18 cellular contexts compared by ENCODE assay signal in genomic region chr12:112008918-112009317, GRCh38. TPM values are rescaled to one million over a fixed set of nuclear protein-coding genes. Genes with fewer than 3 reads are reported as not detected.
A peak's percentile ranks its signal among the peaks of the same experiment; 100 is the strongest.
DNase-seq lines count a peak whose midpoint lies in the region; ATAC-seq and TF ChIP-seq lines count a peak whose summit lies in the region.
"Had no signal": no experiment of that assay in that cellular context is flagged by ENCODE, and none has a peak within 500 bp of the region (broad histone marks: within the 10 kb centered on the region; RNA-seq: fewer than 3 reads in every experiment).

No MANE protein-coding gene starts in this region.

- no peaks in the 10 kb centered on the region for H3K9me3 Mint-ChIP-seq in activated CD8-positive, alpha-beta T cell treated with anti-CD3 and anti-CD28 coated beads for 36 hours
- no peaks in the 10 kb centered on the region for H3K9me3 Mint-ChIP-seq in activated CD8-positive, alpha-beta T cell treated with anti-CD3 and anti-CD28 coated beads, Interleukin-2, amount 10 ng/mL, durations not matched to agents 7 days and 5 days (ENCODE audit: insufficient read depth)
- H3K9me3 Mint-ChIP-seq in activated naive CD8-positive, alpha-beta T cell treated with anti-CD3 and anti-CD28 coated beads, Interleukin-2, amount 50 U/mL, for 24 hours = no peaks in the 10 kb centered on the region
- no peaks in the 10 kb centered on the region for H3K9me3 Mint-ChIP-seq in neural crest cell
- H3K9me3 Mint-ChIP-seq: HFFc6 had no signal

- no peak overlapping the region for H3K4me2 ChIP-seq in OCI-LY1 (ENCODE audit: low read length)

- no peak overlapping the region for H3K4me3 Mint-ChIP-seq in activated CD8-positive, alpha-beta T cell treated with anti-CD3 and anti-CD28 coated beads for 36 hours
- no peak overlapping the region for H3K4me3 Mint-ChIP-seq in activated CD8-positive, alpha-beta T cell treated with anti-CD3 and anti-CD28 coated beads, Interleukin-2, amount 10 ng/mL, durations not matched to agents 7 days and 5 days
- H3K4me3 Mint-ChIP-seq in activated naive CD8-positive, alpha-beta T cell treated with anti-CD3 and anti-CD28 coated beads, Interleukin-2, amount 50 U/mL, for 24 hours = no peak overlapping the region
- H3K4me3 Mint-ChIP-seq in neural crest cell = peak overlapping the region; percentile 67
- H3K4me3 Mint-ChIP-seq: HFFc6 had no signal

- H3K4me1 Mint-ChIP-seq in activated CD8-positive, alpha-beta T cell treated with anti-CD3 and anti-CD28 coated beads for 36 hours (ENCODE audit: low read depth) = peaks cover 33% of the 10 kb centered on the region
- peaks cover 33% of the 10 kb centered on the region for H3K4me1 Mint-ChIP-seq in activated CD8-positive, alpha-beta T cell treated with anti-CD3 and anti-CD28 coated beads, Interleukin-2, amount 10 ng/mL, durations not matched to agents 7 days and 5 days (ENCODE audit: low read depth)
- H3K4me1 Mint-ChIP-seq in activated naive CD8-positive, alpha-beta T cell treated with anti-CD3 and anti-CD28 coated beads, Interleukin-2, amount 50 U/mL, for 24 hours = peaks cover 45% of the 10 kb centered on the region
- H3K4me1 Mint-ChIP-seq in neural crest cell = peaks cover 27% of the 10 kb centered on the region

- peaks cover 15% of the 10 kb centered on the region for H3K79me2 ChIP-seq in OCI-LY1 (ENCODE audit: insufficient read depth, low read length)

- no peak overlapping the region for H2AFZ ChIP-seq in OCI-LY1 (ENCODE audit: low read length)

- peak overlapping the region; percentile 63 for H3K27ac Mint-ChIP-seq in activated CD8-positive, alpha-beta T cell treated with anti-CD3 and anti-CD28 coated beads for 36 hours
- H3K27ac Mint-ChIP-seq in activated CD8-positive, alpha-beta T cell treated with anti-CD3 and anti-CD28 coated beads, Interleukin-2, amount 10 ng/mL, durations not matched to agents 7 days and 5 days = no peak overlapping the region
- peak overlapping the region; percentile 41 for H3K27ac Mint-ChIP-seq in activated naive CD8-positive, alpha-beta T cell treated with anti-CD3 and anti-CD28 coated beads, Interleukin-2, amount 50 U/mL, for 24 hours
- no peak overlapping the region for H3K27ac Mint-ChIP-seq in neural crest cell (ENCODE audit: unreplicated experiment)
- H3K27ac Mint-ChIP-seq: HFFc6 had no signal

- H3K9me3 ChIP-seq in OCI-LY1 (ENCODE audit: low read length) = no peaks in the 10 kb centered on the region
- no peaks in the 10 kb centered on the region for H3K9me3 ChIP-seq in tibial artery
- H3K9me3 ChIP-seq: Caco-2 had no signal

- intact Hi-C loops in activated CD8-positive, alpha-beta T cell treated with anti-CD3 and anti-CD28 coated beads for 36 hours (cut with micrococcal nuclease) = no loop called here
- intact Hi-C loops in head of caudate nucleus (cut with DNase I) (no loop called here), tibial artery (cut with DNase I; ENCODE audit: low total_unique reads) (no loop called here)

- no peak overlapping the region for H3K9ac ChIP-seq in OCI-LY1 (ENCODE audit: low read length)

- no peak for ATAC-seq in activated CD8-positive, alpha-beta T cell treated with anti-CD3 and anti-CD28 coated beads for 36 hours
- ATAC-seq in activated CD8-positive, alpha-beta T cell treated with anti-CD3 and anti-CD28 coated beads, Interleukin-2, amount 10 ng/mL, durations not matched to agents 7 days and 5 days = no peak
- ATAC-seq in activated naive CD8-positive, alpha-beta T cell treated with anti-CD3 and anti-CD28 coated beads, Interleukin-2, amount 50 U/mL, for 24 hours = no peak

- peaks cover 20% of the 10 kb centered on the region for H3K36me3 Mint-ChIP-seq in activated CD8-positive, alpha-beta T cell treated with anti-CD3 and anti-CD28 coated beads for 36 hours (ENCODE audit: low read depth)
- peaks cover 26% of the 10 kb centered on the region for H3K36me3 Mint-ChIP-seq in activated CD8-positive, alpha-beta T cell treated with anti-CD3 and anti-CD28 coated beads, Interleukin-2, amount 10 ng/mL, durations not matched to agents 7 days and 5 days (ENCODE audit: low read depth)
- peaks cover 16% of the 10 kb centered on the region for H3K36me3 Mint-ChIP-seq in activated naive CD8-positive, alpha-beta T cell treated with anti-CD3 and anti-CD28 coated beads, Interleukin-2, amount 50 U/mL, for 24 hours (ENCODE audit: low read depth)
- peaks cover 3% of the 10 kb centered on the region for H3K36me3 Mint-ChIP-seq in neural crest cell (ENCODE audit: low read depth)

- no peak overlapping the region for H3K4me3 ChIP-seq in OCI-LY1 (ENCODE audit: low read depth, low read length, poor library complexity, severe bottlenecking)
- no peak overlapping the region for H3K4me3 ChIP-seq in tibial artery

- H3K27me3 Mint-ChIP-seq in activated CD8-positive, alpha-beta T cell treated with anti-CD3 and anti-CD28 coated beads for 36 hours = no peaks in the 10 kb centered on the region
- no peaks in the 10 kb centered on the region for H3K27me3 Mint-ChIP-seq in activated CD8-positive, alpha-beta T cell treated with anti-CD3 and anti-CD28 coated beads, Interleukin-2, amount 10 ng/mL, durations not matched to agents 7 days and 5 days (ENCODE audit: low read depth)
- no peaks in the 10 kb centered on the region for H3K27me3 Mint-ChIP-seq in activated naive CD8-positive, alpha-beta T cell treated with anti-CD3 and anti-CD28 coated beads, Interleukin-2, amount 50 U/mL, for 24 hours
- no peaks in the 10 kb centered on the region for H3K27me3 Mint-ChIP-seq in neural crest cell (ENCODE audit: low read depth)

- H3K27me3 ChIP-seq in OCI-LY1 (ENCODE audit: insufficient read depth, low read length) (no peaks in the 10 kb centered on the region), tibial artery (no peaks in the 10 kb centered on the region)

- no peak for DNase-seq in activated CD8-positive, alpha-beta T cell treated with anti-CD3 and anti-CD28 coated beads for 36 hours
- DNase-seq in activated CD8-positive, alpha-beta T cell treated with anti-CD3 and anti-CD28 coated beads, Interleukin-2, amount 10 ng/mL, durations not matched to agents 7 days and 5 days = no peak
- DNase-seq in activated naive CD8-positive, alpha-beta T cell treated with anti-CD3 and anti-CD28 coated beads, Interleukin-2, amount 50 U/mL, for 24 hours = no peak
- DNase-seq in neural crest cell (ENCODE audit: low read depth, low spot score) (no peak), head of caudate nucleus (no peak), amygdala (lab: John Stamatoyannopoulos, UW) (no peak), tibial artery (no peak)
- DNase-seq: Caco-2, HFFc6, KG1, NCI-H1092, NCI-H146, NCI-H2081 treated with DMSO at 0.1 percent for 48 hours, NCI-H226, NCI-H526, OCI-M1 had no signal

- H3K9me2 ChIP-seq in OCI-LY1 (ENCODE audit: low read depth, low read length) = no peaks in the 10 kb centered on the region

- peaks cover 28% of the 10 kb centered on the region for H3K36me3 ChIP-seq in OCI-LY1 (ENCODE audit: insufficient read depth, low read length)
- H3K36me3 ChIP-seq in tibial artery = no peaks in the 10 kb centered on the region

- peaks cover 6% of the 10 kb centered on the region; the same call in 1 of the 2 replicates for H3F3A ChIP-seq in OCI-LY1 (ENCODE audit: insufficient read depth, low read length)

- H3K27ac ChIP-seq in OCI-LY1 (ENCODE audit: low read depth, low read length, poor library complexity, severe bottlenecking) = peak overlapping the region; percentile 32
- no peak overlapping the region for H3K27ac ChIP-seq in tibial artery
- H3K27ac ChIP-seq: RWPE1 had no signal

- TF ChIP-seq CTCF in activated CD8-positive, alpha-beta T cell treated with anti-CD3 and anti-CD28 coated beads for 36 hours (IDR thresholded peaks at IDR 0.05) = no peak
- TF ChIP-seq CTCF in OCI-LY1 (IDR thresholded peaks at IDR 0.05; ENCODE audit: low read length) (no peak), neural crest cell (conservative IDR thresholded peaks at IDR 0.05) (no peak), tibial artery (IDR thresholded peaks at IDR 0.05) (no peak)

- POLR2A ChIA-PET in activated CD8-positive, alpha-beta T cell treated with anti-CD3 and anti-CD28 coated beads for 36 hours (lab: Charles Lee) = no interaction called here
- POLR2A ChIA-PET in activated CD8-positive, alpha-beta T cell treated with anti-CD3 and anti-CD28 coated beads, Interleukin-2, amount 10 ng/mL, durations not matched to agents 7 days and 5 days (lab: Charles Lee) = no interaction called here

- CTCF ChIA-PET in activated CD8-positive, alpha-beta T cell treated with anti-CD3 and anti-CD28 coated beads for 36 hours (lab: Charles Lee) = interaction anchor here (1.0 kb wide), 1 partner anchor 8 kb away, joined by 4 read pairs; no protein-coding TSS in a partner anchor
- CTCF ChIA-PET in activated CD8-positive, alpha-beta T cell treated with anti-CD3 and anti-CD28 coated beads, Interleukin-2, amount 10 ng/mL, durations not matched to agents 7 days and 5 days (lab: Charles Lee) = interaction anchor here (0.8 kb wide), 1 partner anchor 64 kb away, joined by 3 read pairs; no protein-coding TSS in a partner anchor

- H3K4me1 ChIP-seq in OCI-LY1 (ENCODE audit: insufficient read depth, low read length, severe bottlenecking) (peaks cover 45% of the 10 kb centered on the region), tibial artery (peaks cover 5 to 23% (median 15%) of the 10 kb centered on the region in 4 donors)

- H4K20me1 ChIP-seq in OCI-LY1 (ENCODE audit: insufficient read depth, low read length) = no peaks in the 10 kb centered on the region

RNA-seq across cellular contexts. Expression of gene TMEM116, which starts 4.0 kb away (rescaled TPM):
- total RNA-seq in activated CD8-positive, alpha-beta T cell treated with anti-CD3 and anti-CD28 coated beads for 36 hours = 10 to 100 TPM; 13.8 to 16.3 TPM
- 10 to 100 TPM; 12.7 to 13.1 TPM for total RNA-seq in activated CD8-positive, alpha-beta T cell treated with anti-CD3 and anti-CD28 coated beads, Interleukin-2, amount 10 ng/mL, durations not matched to agents 7 days and 5 days
- 16.7 and 17.0 TPM in 2 replicates for total RNA-seq in neural crest cell

RNA-seq across cellular contexts. Expression of gene ERP29, which starts 4.3 kb away (rescaled TPM):
- 10 to 100 TPM; 82.9 to 83.7 TPM for total RNA-seq in activated CD8-positive, alpha-beta T cell treated with anti-CD3 and anti-CD28 coated beads for 36 hours
- 100 to 1,000 TPM; 134 to 145 TPM for total RNA-seq in activated CD8-positive, alpha-beta T cell treated with anti-CD3 and anti-CD28 coated beads, Interleukin-2, amount 10 ng/mL, durations not matched to agents 7 days and 5 days
- 91.1 and 101 TPM in 2 replicates for total RNA-seq in neural crest cell

Comparison
In these comparisons a context has a peak if more than half of its experiments do, and no peak if none do; other contexts are left out.
1. H3K27ac Mint-ChIP-seq: peak in activated CD8-positive, alpha-beta T cell treated with anti-CD3 and anti-CD28 coated beads for 36 hours (single experiment) and activated naive CD8-positive, alpha-beta T cell treated with anti-CD3 and anti-CD28 coated beads, Interleukin-2, amount 50 U/mL, for 24 hours (single experiment); none in activated CD8-positive, alpha-beta T cell treated with anti-CD3 and anti-CD28 coated beads, Interleukin-2, amount 10 ng/mL, durations not matched to agents 7 days and 5 days (single experiment) and neural crest cell (single experiment).